In genomic region chr10:42594246-42594650, GRCh38 we compare ENCODE assay signal across 28 cellular contexts. TPM values are rescaled to one million over a fixed set of nuclear protein-coding genes. Genes with fewer than 3 reads are reported as not detected.
DNase-seq lines count a peak whose midpoint lies in the region; ATAC-seq, FAIRE-seq and TF ChIP-seq lines count a peak whose summit lies in the region.
"Had no signal": no experiment of that assay in that cellular context is flagged by ENCODE, and none has a peak within 500 bp of the region (broad histone marks: within the 10 kb centered on the region; RNA-seq: fewer than 3 reads in every experiment).

No MANE protein-coding gene starts in this region.

- H3K4me3 Mint-ChIP-seq in MCF 10A (ENCODE audit: unreplicated experiment): peak overlapping the region; percentile 22
- H3K4me3 Mint-ChIP-seq: activated CD8-positive, alpha-beta T cell treated with anti-CD3 and anti-CD28 coated beads, Interleukin-2, amount 10 ng/mL, durations not matched to agents 7 days and 5 days; activated T-cell treated with anti-CD3 and anti-CD28 coated beads, Interleukin-2, amount 50 U/mL, for 24 hours; natural killer cell had no signal

- no peak overlapping the region for H3K9ac ChIP-seq in adipocyte (ENCODE audit: low read length)

- peaks cover 67% of the 10 kb centered on the region for H3K36me3 Mint-ChIP-seq in MCF 10A (ENCODE audit: insufficient read depth, unreplicated experiment)

- no TSS peak for BruUV-seq in MCF 10A (replicated peaks; lab: Mats Ljungman, UMichigan)

- H3K27ac ChIP-seq in breast epithelium: no peak overlapping the region
- H3K27ac ChIP-seq: C4-2B, colonic mucosa, sigmoid colon, suprapubic skin had no signal

- CTCF ChIA-PET in MCF 10A (lab: Yijun Ruan, JAX): no interaction called here

- POLR2A ChIA-PET in MCF 10A (lab: Yijun Ruan, JAX): interaction anchor here (0.8 to 2.4 kb wide), 7 partner anchors 10 to 189 kb away, joined by 3 to 11 read pairs (median 6); partner anchors contain the start of gene BMS1

- H3K9me3 ChIP-seq in breast epithelium (peaks cover 18 to 53% of the 10 kb centered on the region in 2 donors), adipocyte (ENCODE audit: control insufficient read depth, low read length) (peaks cover 65% of the 10 kb centered on the region)
- H3K9me3 ChIP-seq: colonic mucosa had no signal

- intact Hi-C loops in MCF 10A (cut with micrococcal nuclease) (loop anchor here (5.0 kb wide), 1 partner anchor 43 kb away; the partner anchor contains the start of gene ZNF33B), breast epithelium (cut with DNase I; ENCODE audit: low total_unique reads) (no loop called here)

- H3K27me3 Mint-ChIP-seq in MCF 10A (ENCODE audit: insufficient read depth, unreplicated experiment): no peaks in the 10 kb centered on the region
- H3K27me3 Mint-ChIP-seq: activated T-cell treated with anti-CD3 and anti-CD28 coated beads, Interleukin-2, amount 50 U/mL, for 24 hours had no signal

- H3K27me3 ChIP-seq in breast epithelium: no peaks in the 10 kb centered on the region
- no peaks in the 10 kb centered on the region for H3K27me3 ChIP-seq in adipocyte (replicated peaks; ENCODE audit: control insufficient read depth, insufficient read depth, low read length)
- H3K27me3 ChIP-seq: colonic mucosa, sigmoid colon, suprapubic skin had no signal

- no peak for TF ChIP-seq POLR2A in breast epithelium (IDR thresholded peaks at IDR 0.05)

- FAIRE-seq in urothelium cell line (lab: Jason Lieb, UNC): peak; percentile 58
- FAIRE-seq: endothelial cell of umbilical vein, GM19239 had no signal

- ATAC-seq in GM21381 (IDR thresholded peaks at IDR 0.05; ENCODE audit: unreplicated experiment) (no peak), GM18858 (IDR thresholded peaks at IDR 0.05; ENCODE audit: unreplicated experiment) (no peak), GM18873 (IDR thresholded peaks at IDR 0.05; ENCODE audit: low FRiP score, unreplicated experiment) (no peak)
- ATAC-seq: activated CD4-positive, CD25-positive, alpha-beta regulatory T cell treated with anti-CD3 and anti-CD28 coated beads, Interleukin-2, amount 50 U/mL, for 24 hours; activated CD8-positive, alpha-beta T cell treated with anti-CD3 and anti-CD28 coated beads, Interleukin-2, amount 10 ng/mL, durations not matched to agents 7 days and 5 days; activated naive CD4-positive, alpha-beta T cell treated with anti-CD3 and anti-CD28 coated beads, Interleukin-2, amount 50 U/mL, for 72 hours; left cardiac atrium; natural killer cell had no signal

- TF ChIP-seq CTCF in MCF 10A (IDR thresholded peaks at IDR 0.05; ENCODE audit: unreplicated experiment) (no peak), breast epithelium (IDR thresholded peaks at IDR 0.05) (no peak), fibroblast of pulmonary artery (IDR thresholded peaks at IDR 0.05; ENCODE audit: low read length, missing control alignments) (no peak)

- H3K9me3 Mint-ChIP-seq in MCF 10A (ENCODE audit: unreplicated experiment): peaks cover 16% of the 10 kb centered on the region

- peaks cover 18% of the 10 kb centered on the region for H3K4me1 Mint-ChIP-seq in MCF 10A (ENCODE audit: insufficient read depth, unreplicated experiment)
- H3K4me1 Mint-ChIP-seq: natural killer cell had no signal

- H3K27ac Mint-ChIP-seq in MCF 10A (ENCODE audit: low read depth, unreplicated experiment): peak overlapping the region; percentile 75
- H3K27ac Mint-ChIP-seq: activated CD8-positive, alpha-beta T cell treated with anti-CD3 and anti-CD28 coated beads, Interleukin-2, amount 10 ng/mL, durations not matched to agents 7 days and 5 days; activated naive CD4-positive, alpha-beta T cell treated with anti-CD3 and anti-CD28 coated beads, Interleukin-2, amount 50 U/mL, for 72 hours; activated T-cell treated with anti-CD3 and anti-CD28 coated beads, Interleukin-2, amount 50 U/mL, for 24 hours; natural killer cell had no signal

- peak; percentile 65 for DNase-seq in MCF 10A (ENCODE audit: unreplicated experiment)
- no peak for DNase-seq in breast epithelium (ENCODE audit: low spot score in 2 of 2)
- DNase-seq in adipocyte (ENCODE audit: low read depth): peak; percentile 56
- peak; percentile 90 for DNase-seq in fibroblast of pulmonary artery (ENCODE audit: low read depth)
- no peak for DNase-seq in urothelium cell line (ENCODE audit: low spot score)
- DNase-seq: ACHN; activated CD8-positive, alpha-beta T cell treated with anti-CD3 and anti-CD28 coated beads, Interleukin-2, amount 10 ng/mL, durations not matched to agents 7 days and 5 days; activated T-cell treated with anti-CD3 and anti-CD28 coated beads, Interleukin-2, amount 50 U/mL, for 24 hours; colonic mucosa; DMS 273 treated with DMSO at 0.1 percent for 48 hours; GF-D8; GOT3; KBM-7; left cardiac atrium; natural killer cell; NCI-H1105; NCI-H2081 treated with DMSO at 0.1 percent for 48 hours; NCI-H510A; sigmoid colon had no signal

- no peaks in the 10 kb centered on the region for H3K36me3 ChIP-seq in breast epithelium
- H3K36me3 ChIP-seq in adipocyte (ENCODE audit: control insufficient read depth, insufficient read depth, low read length, severe bottlenecking): peaks cover 34% of the 10 kb centered on the region

- H3K4me1 ChIP-seq in breast epithelium: no peaks in the 10 kb centered on the region
- H3K4me1 ChIP-seq in adipocyte (ENCODE audit: control insufficient read depth, insufficient read depth, low read length): peaks cover 3% of the 10 kb centered on the region
- H3K4me1 ChIP-seq: colonic mucosa, sigmoid colon, suprapubic skin had no signal

- no peak overlapping the region for H3K4me3 ChIP-seq in breast epithelium
- H3K4me3 ChIP-seq in adipocyte (ENCODE audit: low read length): peak overlapping the region; percentile 62
- no peak overlapping the region for H3K4me3 ChIP-seq in fibroblast of pulmonary artery (replicated peaks; ENCODE audit: low read depth, low read length)
- H3K4me3 ChIP-seq: colonic mucosa, sigmoid colon, suprapubic skin had no signal

RNA-seq across cellular contexts. Expression of gene ZNF33B, which starts 44.1 kb away (rescaled TPM):
- total RNA-seq in MCF 10A (2022): 14.6 and 18.7 TPM in 2 replicates
- total RNA-seq in breast epithelium: 10 to 100 TPM; 13.8 to 61.8 (median 27.2) TPM

Comparison
In these comparisons a context has a peak if more than half of its experiments do, and no peak if none do; other contexts are left out.
1. DNase-seq: peak in MCF 10A (single experiment), adipocyte (single experiment) and fibroblast of pulmonary artery (single experiment); none in breast epithelium (0 of 2) and urothelium cell line (single experiment).